Comparison of ENCODE assay signal across 33 cellular contexts in genomic region chr5:62498961-62499360, GRCh38.
DNase-seq lines count a peak whose midpoint lies in the region; ATAC-seq, FAIRE-seq and TF ChIP-seq lines count a peak whose summit lies in the region.
"Had no signal": no experiment of that assay in that cellular context is flagged by ENCODE, and none has a peak within 500 bp of the region (broad histone marks: within the 10 kb centered on the region; RNA-seq: fewer than 3 reads in every experiment).

No MANE protein-coding gene starts in this region.

- H3K36me3 ChIP-seq in trophoblast cell (ENCODE audit: control insufficient read depth in 1 of 2, insufficient read depth in 2 of 2, low read length in 2 of 2): no peaks in the 10 kb centered on the region

- WGBS in trophoblast cell (ENCODE audit: extremely low coverage, insufficient coverage, insufficient read length): no CpG with 5 or more reads among the region's 9 CpGs

- H2BK120ac ChIP-seq in trophoblast cell (ENCODE audit: insufficient read depth, low read length, poor library complexity): no peak overlapping the region

- no peak overlapping the region for H2AK5ac ChIP-seq in trophoblast cell (ENCODE audit: low read length)

- H3K79me2 ChIP-seq in trophoblast cell (ENCODE audit: control insufficient read depth, insufficient read depth, low read length, poor library complexity): no peaks in the 10 kb centered on the region

- H3K4me3 Mint-ChIP-seq in activated T-helper 17 cell treated with anti-CD3 and anti-CD28 coated beads, Interleukin-2, amount 50 U/mL, for 72 hours: no peak overlapping the region
- H3K4me3 Mint-ChIP-seq: B cell; CD14-positive monocyte; CD4-positive, alpha-beta memory T cell; CD4-positive, alpha-beta T cell; CD4-positive, CD25-positive, alpha-beta regulatory T cell; CD8-positive, alpha-beta memory T cell; CD8-positive, alpha-beta T cell had no signal

- no peak overlapping the region for H3K27ac ChIP-seq in trophoblast cell (ENCODE audit: low read depth, low read length)
- H3K27ac ChIP-seq: 22Rv1; A549; BLaER1; BLaER1 treated with 17β-estradiol and CSF1 and Interleukin-3, amounts not matched to agents 10 nM and 100 nM; C4-2B had no signal

- H3K9me3 Mint-ChIP-seq in activated T-helper 17 cell treated with anti-CD3 and anti-CD28 coated beads, Interleukin-2, amount 50 U/mL, for 72 hours: no peaks in the 10 kb centered on the region
- H3K9me3 Mint-ChIP-seq: CD14-positive monocyte; CD4-positive, alpha-beta memory T cell; CD4-positive, alpha-beta T cell; CD4-positive, CD25-positive, alpha-beta regulatory T cell; CD8-positive, alpha-beta memory T cell; CD8-positive, alpha-beta T cell had no signal

- no peaks in the 10 kb centered on the region for H3K27me3 ChIP-seq in trophoblast cell (ENCODE audit: insufficient read depth, low read length)
- H3K27me3 ChIP-seq: BE2C; BLaER1; BLaER1 treated with 17β-estradiol and CSF1 and Interleukin-3, amounts not matched to agents 10 nM and 100 nM had no signal

- no peak overlapping the region for H3K18ac ChIP-seq in trophoblast cell (ENCODE audit: low read length)

- no peak overlapping the region for H3K4ac ChIP-seq in trophoblast cell (ENCODE audit: low read depth, low read length)

- H3K36me3 Mint-ChIP-seq in activated T-helper 17 cell treated with anti-CD3 and anti-CD28 coated beads, Interleukin-2, amount 50 U/mL, for 72 hours (ENCODE audit: low read depth): peaks cover 80% of the 10 kb centered on the region

- H3K4me2 ChIP-seq in trophoblast cell (ENCODE audit: low read length): no peak overlapping the region
- H3K4me2 ChIP-seq: A549; BLaER1; BLaER1 treated with 17β-estradiol and CSF1 and Interleukin-3, amounts not matched to agents 10 nM and 100 nM had no signal

- no peak overlapping the region for H4K91ac ChIP-seq in trophoblast cell (ENCODE audit: low read depth, low read length)

- no peak overlapping the region for H3K23ac ChIP-seq in trophoblast cell (ENCODE audit: low read length)

- no peak overlapping the region for H3K9ac ChIP-seq in trophoblast cell (ENCODE audit: low read length)
- H3K9ac ChIP-seq: BLaER1; BLaER1 treated with 17β-estradiol and CSF1 and Interleukin-3, amounts not matched to agents 10 nM and 100 nM had no signal

- no peak overlapping the region for H2BK12ac ChIP-seq in trophoblast cell (ENCODE audit: low read length)

- no peak overlapping the region for H3K4me3 ChIP-seq in trophoblast cell (ENCODE audit: low read depth, low read length)
- H3K4me3 ChIP-seq: A549; BLaER1; BLaER1 treated with 17β-estradiol and CSF1 and Interleukin-3, amounts not matched to agents 10 nM and 100 nM had no signal

- H4K12ac ChIP-seq in trophoblast cell (ENCODE audit: low read depth, low read length): no peak overlapping the region

- DNase-seq in GM12891 (ENCODE audit: insufficient read length, low spot score) (no peak), trophoblast cell (peak; percentile 89 to 95)
- DNase-seq in activated T-cell treated with anti-CD3 and anti-CD28 coated beads, Interleukin-2, amount 50 U/mL, for 48 hours: no peak
- DNase-seq: 8988T; ACHN; AML-193; BE2C; C1 segment of cervical spinal cord; Caco-2; Calu3; CD4-positive, alpha-beta memory T cell; CD4-positive, alpha-beta T cell; CD4-positive, CD25-positive, alpha-beta regulatory T cell; CD8-positive, alpha-beta memory T cell; CD8-positive, alpha-beta T cell; COR-L47; DMS 273 treated with DMSO at 0.1 percent for 48 hours; DMS153; DMS53; DMS79; DMS79 treated with DMSO at 0.1 percent for 48 hours; DND-41; EL had no signal

- FAIRE-seq in GM12891 (lab: Jason Lieb, UNC): peak; percentile 33
- FAIRE-seq: A204.1, A549, D721Med had no signal

- H3K14ac ChIP-seq in trophoblast cell (ENCODE audit: low read length): no peak overlapping the region

- H3K9me3 ChIP-seq in trophoblast cell (ENCODE audit: insufficient read depth, low read depth, low read length): no peaks in the 10 kb centered on the region
- H3K9me3 ChIP-seq: A549, BE2C, BLaER1, Caco-2 had no signal

- H4K8ac ChIP-seq in trophoblast cell (ENCODE audit: low read depth, low read length): no peak overlapping the region

- H3K27me3 Mint-ChIP-seq in activated T-helper 17 cell treated with anti-CD3 and anti-CD28 coated beads, Interleukin-2, amount 50 U/mL, for 72 hours: no peaks in the 10 kb centered on the region
- H3K27me3 Mint-ChIP-seq: B cell; CD4-positive, alpha-beta memory T cell; CD4-positive, alpha-beta T cell; CD4-positive, CD25-positive, alpha-beta regulatory T cell; CD8-positive, alpha-beta memory T cell had no signal

- no peak for ATAC-seq in activated T-helper 17 cell treated with anti-CD3 and anti-CD28 coated beads, Interleukin-2, amount 50 U/mL, for 72 hours (replicated peaks)
- ATAC-seq: A549; CD8-positive, alpha-beta T cell had no signal

- no peaks in the 10 kb centered on the region for H3K4me1 ChIP-seq in trophoblast cell (ENCODE audit: control insufficient read depth in 1 of 2, insufficient read depth in 2 of 2, low read length in 2 of 2)
- H3K4me1 ChIP-seq: A549, BE2C, Caco-2 had no signal

- no peaks in the 10 kb centered on the region for H3K79me1 ChIP-seq in trophoblast cell (ENCODE audit: low read length)

- H2BK5ac ChIP-seq in trophoblast cell (ENCODE audit: low read depth, low read length, poor library complexity): no peak overlapping the region

- no peak overlapping the region for H2AFZ ChIP-seq in trophoblast cell (ENCODE audit: insufficient read depth, low read length, poor library complexity)

- H3K4me1 Mint-ChIP-seq in activated T-helper 17 cell treated with anti-CD3 and anti-CD28 coated beads, Interleukin-2, amount 50 U/mL, for 72 hours: no peaks in the 10 kb centered on the region
- H3K4me1 Mint-ChIP-seq: CD14-positive monocyte; CD8-positive, alpha-beta memory T cell had no signal

- H3K27ac Mint-ChIP-seq in activated T-helper 17 cell treated with anti-CD3 and anti-CD28 coated beads, Interleukin-2, amount 50 U/mL, for 72 hours: no peak overlapping the region
- H3K27ac Mint-ChIP-seq: B cell; CD4-positive, alpha-beta memory T cell; CD4-positive, alpha-beta T cell; CD8-positive, alpha-beta T cell had no signal

- TF ChIP-seq POLR2A in GM12891 (IDR thresholded peaks at IDR 0.05; ENCODE audit: low read depth, low read length): no peak

TF ChIP-seq in GM12891, 5 proteins besides CTCF, POLR2A, EP300 and RAD21:
- TF ChIP-seq POLR2AphosphoS5 (IDR thresholded peaks at IDR 0.05; ENCODE audit: low read depth, low read length) (no peak), PAX5 (IDR thresholded peaks at IDR 0.05; ENCODE audit: insufficient read depth, low read length, severe bottlenecking) (no peak), SPI1 (IDR thresholded peaks at IDR 0.05; ENCODE audit: low read depth, low read length) (no peak), POU2F2 (IDR thresholded peaks at IDR 0.05; ENCODE audit: low read depth, low read length) (no peak), TAF1 (IDR thresholded peaks at IDR 0.05; ENCODE audit: low read depth, low read length) (no peak)
TF ChIP-seq in GM12891: peak in this region for 0.

Comparison
In these comparisons a context has a peak if more than half of its experiments do, and no peak if none do; other contexts are left out.
1. DNase-seq: peak in trophoblast cell (2 of 2); none in GM12891 (single experiment) and activated T-cell treated with anti-CD3 and anti-CD28 coated beads, Interleukin-2, amount 50 U/mL, for 48 hours (0 of 2).